18 cellular contexts compared by ENCODE assay signal in the genomic region with DNA sequence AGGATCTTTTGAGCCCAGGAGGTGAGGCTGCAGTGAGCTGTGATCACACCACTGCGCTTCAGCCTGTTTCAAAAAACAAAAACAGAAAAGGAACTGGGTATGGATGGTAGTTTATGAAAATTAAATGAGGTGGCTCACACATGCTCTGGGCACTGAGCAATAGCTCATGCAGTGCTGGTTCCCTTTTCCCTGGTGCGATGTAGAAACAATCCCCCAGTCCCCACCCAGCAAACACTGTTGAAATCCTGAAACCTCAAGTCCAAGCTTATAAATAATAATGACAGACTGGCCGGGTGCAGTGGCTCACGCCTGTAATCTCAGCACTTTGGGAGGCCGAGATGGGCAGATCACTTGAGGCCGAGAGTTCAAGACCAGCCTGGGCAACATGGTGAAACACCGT.
"Had no signal": no experiment of that assay in that cellular context is flagged by ENCODE, and none has a peak within 500 bp of the region (broad histone marks: within the 10 kb centered on the region; RNA-seq: fewer than 3 reads in every experiment).

No MANE protein-coding gene starts in this region.

- H3K4me3 ChIP-seq: mucosa of descending colon, prostate gland, suprapubic skin had no signal

- H3K36me3 ChIP-seq: prostate gland, suprapubic skin had no signal

- H3K27ac Mint-ChIP-seq: activated CD8-positive, alpha-beta memory T cell treated with anti-CD3 and anti-CD28 coated beads, Interleukin-2, amount 10 ng/mL, durations not matched to agents 7 days and 5 days; activated naive CD8-positive, alpha-beta T cell treated with anti-CD3 and anti-CD28 coated beads for 36 hours; activated T-cell treated with anti-CD3 and anti-CD28 coated beads, Interleukin-2, amount 50 U/mL, for 24 hours; natural killer cell treated with Interleukin-12 subunit alpha and Interleukin-12 subunit beta and Interleukin-15 and Interleukin-18, amount 100 ng/mL, for 72 hours; type B pancreatic cell had no signal

- H3K4me1 ChIP-seq: prostate gland, suprapubic skin had no signal

- H3K9me3 Mint-ChIP-seq: activated naive CD8-positive, alpha-beta T cell treated with anti-CD3 and anti-CD28 coated beads for 36 hours; activated T-cell treated with anti-CD3 and anti-CD28 coated beads, Interleukin-2, amount 50 U/mL, for 24 hours; natural killer cell treated with Interleukin-12 subunit alpha and Interleukin-12 subunit beta and Interleukin-15 and Interleukin-18, amount 100 ng/mL, for 72 hours; type B pancreatic cell had no signal

- H3K27me3 Mint-ChIP-seq: activated naive CD8-positive, alpha-beta T cell treated with anti-CD3 and anti-CD28 coated beads for 36 hours; activated T-cell treated with anti-CD3 and anti-CD28 coated beads, Interleukin-2, amount 50 U/mL, for 24 hours had no signal

- H3K27ac ChIP-seq: prostate gland, suprapubic skin had no signal

- ATAC-seq: activated CD8-positive, alpha-beta memory T cell treated with anti-CD3 and anti-CD28 coated beads, Interleukin-2, amount 10 ng/mL, durations not matched to agents 7 days and 5 days; mucosa of descending colon; natural killer cell treated with Interleukin-12 subunit alpha and Interleukin-12 subunit beta and Interleukin-15 and Interleukin-18, amount 100 ng/mL, for 72 hours; stimulated activated naive CD8-positive, alpha-beta T cell treated with anti-CD3 and anti-CD28 coated beads, Interleukin-15, Interleukin-2, amounts not matched to agents 100 U/mL and 50 U/mL, for 24 hours had no signal

- H3K36me3 Mint-ChIP-seq: activated CD8-positive, alpha-beta memory T cell treated with anti-CD3 and anti-CD28 coated beads, Interleukin-2, amount 10 ng/mL, durations not matched to agents 7 days and 5 days; activated naive CD8-positive, alpha-beta T cell treated with anti-CD3 and anti-CD28 coated beads for 36 hours; natural killer cell treated with Interleukin-12 subunit alpha and Interleukin-12 subunit beta and Interleukin-15 and Interleukin-18, amount 100 ng/mL, for 72 hours; type B pancreatic cell had no signal

- H3K9me3 ChIP-seq: mucosa of descending colon, prostate gland, suprapubic skin had no signal

- DNase-seq: activated CD4-positive, alpha-beta T cell treated with anti-CD3 and anti-CD28 coated beads for 1 hour; activated CD4-positive, alpha-beta T cell treated with anti-CD3 and anti-CD28 coated beads, Interleukin-2, amount 50 U/mL, for 48 hours; activated CD8-positive, alpha-beta memory T cell treated with anti-CD3 and anti-CD28 coated beads, Interleukin-2, amount 10 ng/mL, durations not matched to agents 7 days and 5 days; activated effector memory CD4-positive, alpha-beta T cell treated with Interleukin-2 at 50 U/mL for 16 hours; activated naive CD8-positive, alpha-beta T cell treated with anti-CD3 and anti-CD28 coated beads for 36 hours; activated T-cell treated with anti-CD3 and anti-CD28 coated beads, Interleukin-2, amount 50 U/mL, for 24 hours; cerebellar nuclear complex; hypothalamus; mammary epithelial cell; mucosa of descending colon; occipital lobe; stimulated activated CD4-positive, alpha-beta T cell treated with anti-CD3 and anti-CD28 coated beads, Interleukin-2, amount 100 ng/mL, for 48 hours; stimulated activated naive CD8-positive, alpha-beta T cell treated with anti-CD3 and anti-CD28 coated beads, Interleukin-15, Interleukin-2, amounts not matched to agents 100 U/mL and 50 U/mL, for 24 hours; T-helper 9 cell had no signal

- H3K27me3 ChIP-seq: suprapubic skin had no signal

- H3K4me1 Mint-ChIP-seq: activated naive CD8-positive, alpha-beta T cell treated with anti-CD3 and anti-CD28 coated beads for 36 hours had no signal

- H3K4me3 Mint-ChIP-seq: activated CD8-positive, alpha-beta memory T cell treated with anti-CD3 and anti-CD28 coated beads, Interleukin-2, amount 10 ng/mL, durations not matched to agents 7 days and 5 days; activated naive CD8-positive, alpha-beta T cell treated with anti-CD3 and anti-CD28 coated beads for 36 hours; activated T-cell treated with anti-CD3 and anti-CD28 coated beads, Interleukin-2, amount 50 U/mL, for 24 hours; natural killer cell treated with Interleukin-12 subunit alpha and Interleukin-12 subunit beta and Interleukin-15 and Interleukin-18, amount 100 ng/mL, for 72 hours; type B pancreatic cell had no signal
